ENCODE assay signal across 1 cellular context in genomic region chr11:59901306-59901705, GRCh38.
TF ChIP-seq lines count a peak whose summit lies in the region.

No MANE protein-coding gene starts in this region.

TF ChIP-seq in HCT116, 20 proteins besides CTCF, POLR2A, EP300 and RAD21 (continued from another document):
- TF ChIP-seq ELF1 (IDR thresholded peaks at IDR 0.05; ENCODE audit: borderline replicate concordance, low read depth) = no peak
